12 cellular contexts compared by ENCODE assay signal in genomic region chr1:51644533-51645197, GRCh38. TPM values are rescaled to one million over a fixed set of nuclear protein-coding genes. Genes with fewer than 3 reads are reported as not detected.
DNase-seq lines count a peak whose midpoint lies in the region; ATAC-seq and TF ChIP-seq lines count a peak whose summit lies in the region.
"Had no signal": no experiment of that assay in that cellular context is flagged by ENCODE, and none has a peak within 500 bp of the region (broad histone marks: within the 10 kb centered on the region; RNA-seq: fewer than 3 reads in every experiment).

No MANE protein-coding gene starts in this region.

- no peak overlapping the region for H2BK15ac ChIP-seq in mesendoderm (replicated peaks; ENCODE audit: low read depth)

- no peak overlapping the region for H4K8ac ChIP-seq in mesendoderm (ENCODE audit: low read depth, low read length)

- no peak overlapping the region for H2AK5ac ChIP-seq in mesendoderm (ENCODE audit: low read length)

- H3K27me3 ChIP-seq in mesendoderm (ENCODE audit: insufficient read depth, low read length, poor library complexity) = no peaks in the 10 kb centered on the region
- H3K27me3 ChIP-seq: BLaER1 treated with 17β-estradiol and CSF1 and Interleukin-3, amounts not matched to agents 10 nM and 100 nM; right lobe of liver had no signal

- no peak overlapping the region for H3K4ac ChIP-seq in mesendoderm (ENCODE audit: low read depth, low read length)

- DNase-seq in AG08395 (ENCODE audit: low spot score) = peak; percentile 65
- DNase-seq in LoVo (ENCODE audit: low spot score) = peak; percentile 69
- peak; percentile 90 for DNase-seq in choroid plexus epithelial cell (ENCODE audit: low read depth)
- DNase-seq in mesendoderm = peak; percentile 67
- no peak for DNase-seq in NCI-H1694 (lab: John Stamatoyannopoulos, UW)
- DNase-seq in NCI-H2029 (lab: John Stamatoyannopoulos, UW) = no peak
- DNase-seq: activated CD8-positive, alpha-beta memory T cell treated with anti-CD3 and anti-CD28 coated beads, Interleukin-2, amount 50 U/mL, for 48 hours; NCI-H2081; right lobe of liver had no signal

- no peak overlapping the region for H3K4me2 ChIP-seq in mesendoderm (ENCODE audit: low read length)

- H3K18ac ChIP-seq in mesendoderm (ENCODE audit: low read length) = peak overlapping the region; percentile 94

- peak overlapping the region; percentile 45 for H2BK120ac ChIP-seq in mesendoderm (ENCODE audit: low read depth, low read length)

- no peak overlapping the region for H4K5ac ChIP-seq in mesendoderm (ENCODE audit: low read length)

- H3K9ac ChIP-seq in mesendoderm (ENCODE audit: low read length) = no peak overlapping the region
- H3K9ac ChIP-seq: BLaER1 treated with 17β-estradiol and CSF1 and Interleukin-3, amounts not matched to agents 10 nM and 100 nM had no signal

- no peak overlapping the region for H3K23ac ChIP-seq in mesendoderm (ENCODE audit: low read length)

- H3K56ac ChIP-seq in mesendoderm (ENCODE audit: low read length) = no peak overlapping the region

- TF ChIP-seq CTCF in choroid plexus epithelial cell (conservative IDR thresholded peaks at IDR 0.05; ENCODE audit: low read depth, low read length) = no peak

- ATAC-seq in HG02623 (IDR thresholded peaks at IDR 0.05; ENCODE audit: unreplicated experiment) (no peak), GM19455 (IDR thresholded peaks at IDR 0.05; ENCODE audit: unreplicated experiment) (no peak)
- ATAC-seq: right lobe of liver had no signal

- no peak overlapping the region for H2BK5ac ChIP-seq in mesendoderm (ENCODE audit: low read length)

- H3K4me3 ChIP-seq in choroid plexus epithelial cell (ENCODE audit: low read depth, low read length) (no peak overlapping the region), mesendoderm (ENCODE audit: low read length) (no peak overlapping the region)
- H3K4me3 ChIP-seq: BLaER1 treated with 17β-estradiol and CSF1 and Interleukin-3, amounts not matched to agents 10 nM and 100 nM; right lobe of liver had no signal

- peak overlapping the region; percentile 46 for H3K27ac ChIP-seq in mesendoderm (ENCODE audit: low read depth, low read length)
- H3K27ac ChIP-seq: BLaER1 treated with 17β-estradiol and CSF1 and Interleukin-3, amounts not matched to agents 10 nM and 100 nM; right lobe of liver had no signal

- no CpG with 5 or more reads among the region's 10 CpGs for WGBS in mesendoderm (ENCODE audit: extremely low coverage, insufficient coverage, low lambda C conversion rate)

- no peaks in the 10 kb centered on the region for H3K79me1 ChIP-seq in mesendoderm (ENCODE audit: low read length)

- H3K4me1 ChIP-seq in mesendoderm (ENCODE audit: control insufficient read depth, low read depth, low read length) = peaks cover 15% of the 10 kb centered on the region

- no peaks in the 10 kb centered on the region for H3K36me3 ChIP-seq in mesendoderm (ENCODE audit: control insufficient read depth, insufficient read depth, low read length)
- H3K36me3 ChIP-seq: right lobe of liver had no signal

- H3K79me2 ChIP-seq in mesendoderm (ENCODE audit: control insufficient read depth, insufficient read depth, low read length) = no peaks in the 10 kb centered on the region

RNA-seq across cellular contexts. Expression of gene OSBPL9, which starts 27.8 kb away (rescaled TPM):
- 45.4 TPM for polyA plus RNA-seq in mesendoderm (2013, experiment 1 of 2)
- 46.3 TPM for polyA plus RNA-seq in mesendoderm (2013, experiment 2 of 2)

Comparison
In these comparisons a context has a peak if more than half of its experiments do, and no peak if none do; other contexts are left out.
1. DNase-seq: peak in AG08395 (single experiment), LoVo (single experiment), choroid plexus epithelial cell (single experiment) and mesendoderm (single experiment); none in NCI-H1694 (single experiment) and NCI-H2029 (single experiment).